Comparison of ENCODE assay signal across 24 cellular contexts in genomic region chr17:10398352-10398751, GRCh38. TPM values are rescaled to one million over a fixed set of nuclear protein-coding genes. Genes with fewer than 3 reads are reported as not detected.
"Had no signal": no experiment of that assay in that cellular context is flagged by ENCODE, and none has a peak within 500 bp of the region (broad histone marks: within the 10 kb centered on the region; RNA-seq: fewer than 3 reads in every experiment).

No MANE protein-coding gene starts in this region.

- DNase-seq: activated CD4-positive, alpha-beta T cell treated with anti-CD3 and anti-CD28 coated beads, Interleukin-2, amount 10 ng/mL, durations not matched to agents 24 days and 14 days; activated CD8-positive, alpha-beta T cell treated with anti-CD3 and anti-CD28 coated beads for 36 hours; activated naive CD4-positive, alpha-beta T cell treated with Interleukin-2 at 50 U/mL for 16 hours; activated naive CD8-positive, alpha-beta T cell treated with anti-CD3 and anti-CD28 coated beads, Interleukin-2, amount 10 ng/mL, durations not matched to agents 7 days and 5 days; activated T-cell treated with anti-CD3 and anti-CD28 coated beads, Interleukin-2, amount 50 U/mL, for 1 hour; body of pancreas; caudate nucleus; dorsolateral prefrontal cortex; foreskin fibroblast; immature natural killer cell; left ventricle myocardium superior; naive B cell; ovary; stimulated activated CD4-positive, alpha-beta T cell treated with anti-CD3 and anti-CD28 coated beads, Interleukin-4, amount 100 ng/mL, for 1 hour; stimulated activated naive CD8-positive, alpha-beta T cell treated with anti-CD3 and anti-CD28 coated beads, Interleukin-15, amount 100 ng/mL, for 72 hours; trophoblast cell had no signal

- H3K27ac ChIP-seq: body of pancreas, dorsolateral prefrontal cortex, epithelial cell of prostate, ovary, suprapubic skin had no signal

- ATAC-seq: activated CD8-positive, alpha-beta T cell treated with anti-CD3 and anti-CD28 coated beads for 36 hours; body of pancreas; left ventricle myocardium superior; sciatic nerve; stimulated activated naive CD8-positive, alpha-beta T cell treated with anti-CD3 and anti-CD28 coated beads, Interleukin-15, amount 100 ng/mL, for 72 hours had no signal

- H3K36me3 ChIP-seq: ovary, suprapubic skin had no signal

- H3K4me2 ChIP-seq: smooth muscle cell had no signal

- H3K27me3 ChIP-seq: body of pancreas, ovary, suprapubic skin had no signal

- H3K4me3 ChIP-seq: body of pancreas, dorsolateral prefrontal cortex, ovary, smooth muscle cell, suprapubic skin had no signal

- H3K4me1 ChIP-seq: body of pancreas, suprapubic skin had no signal

- H3K9me3 ChIP-seq: body of pancreas, ovary, suprapubic skin had no signal

RNA-seq across cellular contexts. Expression of gene MYH8, which starts 23.4 kb away (rescaled TPM):
- total RNA-seq: activated CD4-positive, alpha-beta T cell treated with anti-CD3 and anti-CD28 coated beads, Interleukin-2, amount 10 ng/mL, durations not matched to agents 24 days and 14 days; activated CD8-positive, alpha-beta T cell treated with anti-CD3 and anti-CD28 coated beads for 36 hours; activated naive CD8-positive, alpha-beta T cell treated with anti-CD3 and anti-CD28 coated beads, Interleukin-2, amount 10 ng/mL, durations not matched to agents 7 days and 5 days; activated T-helper 2 cell treated with anti-CD3 and anti-CD28 coated beads, Interferon-gamma antibody, Interleukin-2, Interleukin-4, amounts not matched to agents 10 μg/mL and 5 μg/mL and 100 μg/mL, durations not matched to agents 14 hours and 24 hours and 36 hours; body of pancreas; glomerular endothelial cell; left ventricle myocardium superior; mononuclear cell; ovary; pulmonary artery endothelial cell; sciatic nerve; smooth muscle cell; suprapubic skin had no signal
- polyA plus RNA-seq: immature natural killer cell, ovary, smooth muscle cell had no signal

RNA-seq across cellular contexts. Expression of gene MYH13, which starts 25.5 kb away (rescaled TPM):
- total RNA-seq: activated CD4-positive, alpha-beta T cell treated with anti-CD3 and anti-CD28 coated beads, Interleukin-2, amount 10 ng/mL, durations not matched to agents 24 days and 14 days; activated CD8-positive, alpha-beta T cell treated with anti-CD3 and anti-CD28 coated beads for 36 hours; activated naive CD8-positive, alpha-beta T cell treated with anti-CD3 and anti-CD28 coated beads, Interleukin-2, amount 10 ng/mL, durations not matched to agents 7 days and 5 days; activated T-helper 2 cell treated with anti-CD3 and anti-CD28 coated beads, Interferon-gamma antibody, Interleukin-2, Interleukin-4, amounts not matched to agents 10 μg/mL and 5 μg/mL and 100 μg/mL, durations not matched to agents 14 hours and 24 hours and 36 hours; body of pancreas; glomerular endothelial cell; left ventricle myocardium superior; mononuclear cell; ovary; pulmonary artery endothelial cell; sciatic nerve; smooth muscle cell; suprapubic skin had no signal
- polyA plus RNA-seq: immature natural killer cell, ovary had no signal
